8 cellular contexts compared by ENCODE assay signal in the genomic region with DNA sequence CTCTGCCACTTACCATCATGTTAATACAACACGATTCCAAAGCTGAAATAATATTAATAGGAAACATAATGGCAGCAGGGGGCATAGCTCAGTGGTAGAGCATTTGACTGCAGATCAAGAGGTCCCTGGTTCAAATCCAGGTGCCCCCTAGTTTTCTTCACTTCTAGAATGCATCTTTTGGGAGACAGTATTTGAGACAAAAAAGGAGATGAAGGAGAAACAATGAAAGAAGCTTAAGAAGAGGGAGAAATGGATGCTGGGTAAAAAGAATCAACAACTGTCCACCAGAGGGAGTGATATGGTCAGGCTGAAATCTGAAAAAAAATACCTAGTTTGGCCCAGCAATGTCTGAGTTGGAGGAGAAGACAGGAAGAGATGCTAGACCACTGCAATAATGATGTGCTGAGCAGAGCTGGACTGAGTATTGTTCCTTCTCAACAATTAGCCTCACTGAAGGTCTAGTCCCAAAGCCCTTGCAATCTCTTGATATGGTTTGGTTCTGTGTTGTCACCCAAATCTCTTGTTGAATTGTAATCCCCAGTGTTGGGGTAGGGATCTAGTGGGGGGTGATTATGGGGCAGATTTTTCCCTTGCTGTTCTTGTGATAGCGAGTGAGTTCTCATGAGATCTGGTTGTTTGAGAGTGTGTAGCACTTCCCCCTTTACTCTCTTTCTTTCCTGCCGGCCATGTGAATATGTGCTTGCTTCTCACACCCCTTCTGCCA.
DNase-seq lines count a peak whose midpoint lies in the region; ATAC-seq and TF ChIP-seq lines count a peak whose summit lies in the region.

No MANE protein-coding gene starts in this region.

- intact Hi-C loops in tibial artery (cut with DNase I; ENCODE audit: low total_unique reads): no loop called here

- TF ChIP-seq CTCF in tibial artery (IDR thresholded peaks at IDR 0.05): peak; percentile 19 to 31

- no peak overlapping the region for H3K4me3 ChIP-seq in adipocyte (ENCODE audit: low read length)
- H3K4me3 ChIP-seq in tibial artery: no peak overlapping the region

- ATAC-seq in GM21390 (IDR thresholded peaks at IDR 0.05; ENCODE audit: unreplicated experiment): peak; percentile 66

- no peaks in the 10 kb centered on the region for H3K4me1 ChIP-seq in adipocyte (ENCODE audit: control insufficient read depth, insufficient read depth, low read length)
- H3K4me1 ChIP-seq in tibial artery: no peaks in the 10 kb centered on the region

- no peaks in the 10 kb centered on the region for H3K36me3 ChIP-seq in adipocyte (ENCODE audit: control insufficient read depth, insufficient read depth, low read length, severe bottlenecking)
- H3K36me3 ChIP-seq in tibial artery: no peaks in the 10 kb centered on the region

- no peaks in the 10 kb centered on the region for H3K27me3 ChIP-seq in adipocyte (replicated peaks; ENCODE audit: control insufficient read depth, insufficient read depth, low read length)
- H3K27me3 ChIP-seq in tibial artery: no peaks in the 10 kb centered on the region

- peak; percentile 3 for DNase-seq in DMS153 (lab: John Stamatoyannopoulos, UW)
- peak; percentile 5 for DNase-seq in NCI-H2081 treated with DMSO at 0.1 percent for 48 hours (lab: John Stamatoyannopoulos, UW)
- DNase-seq in adipocyte (ENCODE audit: low read depth): peak; percentile 81
- DNase-seq in iPS-NIHi11 (ENCODE audit: low spot score): peak; percentile 57
- DNase-seq in tibial artery: no peak
- DNase-seq in C1 segment of cervical spinal cord (lab: John Stamatoyannopoulos, UW): no peak
- DNase-seq in activated naive CD4-positive, alpha-beta T cell treated with anti-CD3 and anti-CD28 coated beads, Interleukin-2, amount 50 U/mL, for 16 hours: no peak

- no peak overlapping the region for H3K27ac ChIP-seq in tibial artery

- H3K9ac ChIP-seq in adipocyte (ENCODE audit: low read length): no peak overlapping the region

- H3K9me3 ChIP-seq in adipocyte (ENCODE audit: control insufficient read depth, low read length) (no peaks in the 10 kb centered on the region), tibial artery (no peaks in the 10 kb centered on the region)

Comparison
In these comparisons a context has a peak if more than half of its experiments do, and no peak if none do; other contexts are left out.
1. DNase-seq: peak in DMS153 (single experiment), NCI-H2081 treated with DMSO at 0.1 percent for 48 hours (single experiment), adipocyte (single experiment) and iPS-NIHi11 (single experiment); none in tibial artery (0 of 2), C1 segment of cervical spinal cord (0 of 14) and activated naive CD4-positive, alpha-beta T cell treated with anti-CD3 and anti-CD28 coated beads, Interleukin-2, amount 50 U/mL, for 16 hours (single experiment).